ENCODE assay signal across 8 cellular contexts in genomic region chr7:81715984-81716588, GRCh38. TPM values are rescaled to one million over a fixed set of nuclear protein-coding genes. Genes with fewer than 3 reads are reported as not detected.
DNase-seq lines count a peak whose midpoint lies in the region; ATAC-seq and TF ChIP-seq lines count a peak whose summit lies in the region.

No MANE protein-coding gene starts in this region.

- intact Hi-C loops in OCI-LY7 (cut with micrococcal nuclease; ENCODE audit: unreplicated experiment), result no loop called here

- CTCF ChIA-PET in OCI-LY7 (lab: Charles Lee; ENCODE audit: unreplicated experiment), result no interaction called here

- TF ChIP-seq CTCF in OCI-LY7 (conservative IDR thresholded peaks at IDR 0.05; ENCODE audit: low read length) (0 out of 2 replicates have a peak, but pooled peaks have one; percentile 27), fibroblast of mammary gland (conservative IDR thresholded peaks at IDR 0.05; ENCODE audit: control insufficient read depth, insufficient read depth, low read depth, low read length) (peak; percentile 10)

- no peak overlapping the region for H3K27ac ChIP-seq in OCI-LY7 (ENCODE audit: low read depth, low read length, poor library complexity, severe bottlenecking)

- no peak overlapping the region for H2AFZ ChIP-seq in OCI-LY7 (ENCODE audit: low read length)

- H3K9me2 ChIP-seq in OCI-LY7 (ENCODE audit: insufficient read depth, low read length), result no peaks in the 10 kb centered on the region

- no peaks in the 10 kb centered on the region for H3K79me2 ChIP-seq in OCI-LY7 (ENCODE audit: insufficient read depth, low read depth, low read length)

- POLR2A ChIA-PET in OCI-LY7 (lab: Charles Lee), result interaction anchor here (0.8 kb wide), 1 partner anchor 15 kb away, joined by 3 read pairs; no protein-coding TSS in a partner anchor

- BruUV-seq in OCI-LY7 (replicated peaks; lab: Mats Ljungman, UMichigan), result no TSS peak

- no peaks in the 10 kb centered on the region for H3K9me3 ChIP-seq in OCI-LY7 (ENCODE audit: low read length)

- no peaks in the 10 kb centered on the region for H3K4me1 ChIP-seq in OCI-LY7 (ENCODE audit: insufficient read depth, low read length, poor library complexity, severe bottlenecking)

- no peaks in the 10 kb centered on the region for H4K20me1 ChIP-seq in OCI-LY7 (ENCODE audit: insufficient read depth, low read length)

- no peak overlapping the region for H3K4me2 ChIP-seq in OCI-LY7 (ENCODE audit: low read length)

- H3K36me3 ChIP-seq in OCI-LY7 (ENCODE audit: insufficient read depth, low read length), result no peaks in the 10 kb centered on the region

- DNase-seq in ACHN (peak; percentile 79), H4 (ENCODE audit: low spot score) (peak; percentile 70), OCI-LY7 (ENCODE audit: low spot score) (no peak), fibroblast of mammary gland (ENCODE audit: low read depth) (peak; percentile 43)
- DNase-seq in activated T-cell treated with anti-CD3 and anti-CD28 coated beads, Interleukin-2, amount 50 U/mL, for 48 hours, result no peak
- no peak for DNase-seq in effector CD8-positive, alpha-beta T cell (lab: John Stamatoyannopoulos, UW)
- no peak for DNase-seq in activated CD4-positive, alpha-beta T cell treated with anti-CD3 and anti-CD28 coated beads, Interleukin-2, amount 50 U/mL, for 48 hours

- in situ Hi-C loops in ACHN (cut with HindIII; ENCODE audit: low pct_ligation_motif_present, low pct_unique_long_range_greater_than_20kb, low sequenced_read_pairs), result loop anchor here (25.0 kb wide), 1 partner anchor 204 kb away; no protein-coding TSS in a partner anchor

- no peak for ATAC-seq in HG03025 (IDR thresholded peaks at IDR 0.05; ENCODE audit: low FRiP score, unreplicated experiment)

- no peak overlapping the region for H3K4me3 ChIP-seq in OCI-LY7 (ENCODE audit: low read depth, low read length, poor library complexity, severe bottlenecking)
- no peak overlapping the region for H3K4me3 ChIP-seq in fibroblast of mammary gland (ENCODE audit: control insufficient read depth, low read depth, low read length)

RNA-seq across cellular contexts. Expression of gene HGF, which starts 53.8 kb away (rescaled TPM):
- total RNA-seq in H4 (2014; rRNA removed; shearing (Covaris generic)), result 75.8 and 80.5 TPM in 2 replicates
- not detected in 2 replicates for total RNA-seq in OCI-LY7 (2014; rRNA removed; shearing (Covaris generic))
- not detected in 2 replicates for total RNA-seq in OCI-LY7 (2022)

Comparison
In these comparisons a context has a peak if more than half of its experiments do, and no peak if none do; other contexts are left out.
1. DNase-seq: peak in ACHN (single experiment), H4 (single experiment) and fibroblast of mammary gland (single experiment); none in OCI-LY7 (single experiment), activated T-cell treated with anti-CD3 and anti-CD28 coated beads, Interleukin-2, amount 50 U/mL, for 48 hours (0 of 2), effector CD8-positive, alpha-beta T cell (single experiment) and activated CD4-positive, alpha-beta T cell treated with anti-CD3 and anti-CD28 coated beads, Interleukin-2, amount 50 U/mL, for 48 hours (0 of 2).
2. RNA of gene HGF, which starts 53.8 kb away (total RNA-seq): 75.8 to 80.5 TPM in H4; not detected in OCI-LY7; every median in the first group is over 10 times any median in the second.